ENCODE assay signal across 1 cellular context in the genomic region with DNA sequence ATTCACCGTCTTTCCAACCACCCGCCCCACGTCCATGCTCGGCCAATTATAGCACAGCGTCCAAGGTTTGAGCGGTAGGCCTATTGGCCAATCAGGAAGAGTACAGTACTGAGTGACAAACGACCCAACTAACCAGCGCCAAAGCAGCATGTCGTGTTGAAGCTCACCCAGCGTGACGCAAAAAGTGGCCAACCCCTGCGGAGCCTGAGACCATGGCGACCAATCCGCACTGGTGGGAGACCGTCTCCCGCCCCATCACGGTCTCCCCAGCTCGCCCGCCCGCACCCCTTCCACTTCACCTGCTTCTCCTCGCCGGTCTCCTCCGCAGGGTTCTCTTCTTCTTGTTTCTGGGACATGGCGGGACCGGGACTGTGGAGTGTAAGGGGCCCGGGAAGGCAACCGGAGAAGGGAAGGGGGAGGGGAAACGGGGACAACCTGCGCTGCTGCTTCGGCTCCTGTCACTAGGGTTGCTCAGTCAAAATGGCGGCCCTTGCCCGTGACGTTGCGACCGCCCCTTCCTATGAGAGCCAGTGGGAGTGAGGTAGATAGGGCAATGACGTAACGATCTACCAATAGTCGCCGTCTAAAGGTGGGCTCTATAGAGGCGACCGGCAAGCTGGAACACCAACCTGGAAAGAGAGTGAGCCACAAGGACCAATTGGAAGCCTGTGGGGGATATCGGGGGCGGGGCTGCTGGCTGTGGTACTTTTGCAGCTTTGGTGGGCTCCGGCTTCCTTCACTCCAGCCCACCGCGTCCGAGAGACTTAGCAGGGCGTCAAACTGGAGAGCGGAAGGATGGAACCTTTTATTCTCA.
TF ChIP-seq lines count a peak whose summit lies in the region.

A gene with protein sequence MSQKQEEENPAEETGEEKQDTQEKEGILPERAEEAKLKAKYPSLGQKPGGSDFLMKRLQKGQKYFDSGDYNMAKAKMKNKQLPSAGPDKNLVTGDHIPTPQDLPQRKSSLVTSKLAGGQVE (minus strand): TSS at position 498 of the 814 bp plus-strand sequence. CDS start 142 bp downstream, at position 356.

TF ChIP-seq in HCT116, 20 proteins besides CTCF, POLR2A, EP300 and RAD21:
- TF ChIP-seq, protein P1, sequence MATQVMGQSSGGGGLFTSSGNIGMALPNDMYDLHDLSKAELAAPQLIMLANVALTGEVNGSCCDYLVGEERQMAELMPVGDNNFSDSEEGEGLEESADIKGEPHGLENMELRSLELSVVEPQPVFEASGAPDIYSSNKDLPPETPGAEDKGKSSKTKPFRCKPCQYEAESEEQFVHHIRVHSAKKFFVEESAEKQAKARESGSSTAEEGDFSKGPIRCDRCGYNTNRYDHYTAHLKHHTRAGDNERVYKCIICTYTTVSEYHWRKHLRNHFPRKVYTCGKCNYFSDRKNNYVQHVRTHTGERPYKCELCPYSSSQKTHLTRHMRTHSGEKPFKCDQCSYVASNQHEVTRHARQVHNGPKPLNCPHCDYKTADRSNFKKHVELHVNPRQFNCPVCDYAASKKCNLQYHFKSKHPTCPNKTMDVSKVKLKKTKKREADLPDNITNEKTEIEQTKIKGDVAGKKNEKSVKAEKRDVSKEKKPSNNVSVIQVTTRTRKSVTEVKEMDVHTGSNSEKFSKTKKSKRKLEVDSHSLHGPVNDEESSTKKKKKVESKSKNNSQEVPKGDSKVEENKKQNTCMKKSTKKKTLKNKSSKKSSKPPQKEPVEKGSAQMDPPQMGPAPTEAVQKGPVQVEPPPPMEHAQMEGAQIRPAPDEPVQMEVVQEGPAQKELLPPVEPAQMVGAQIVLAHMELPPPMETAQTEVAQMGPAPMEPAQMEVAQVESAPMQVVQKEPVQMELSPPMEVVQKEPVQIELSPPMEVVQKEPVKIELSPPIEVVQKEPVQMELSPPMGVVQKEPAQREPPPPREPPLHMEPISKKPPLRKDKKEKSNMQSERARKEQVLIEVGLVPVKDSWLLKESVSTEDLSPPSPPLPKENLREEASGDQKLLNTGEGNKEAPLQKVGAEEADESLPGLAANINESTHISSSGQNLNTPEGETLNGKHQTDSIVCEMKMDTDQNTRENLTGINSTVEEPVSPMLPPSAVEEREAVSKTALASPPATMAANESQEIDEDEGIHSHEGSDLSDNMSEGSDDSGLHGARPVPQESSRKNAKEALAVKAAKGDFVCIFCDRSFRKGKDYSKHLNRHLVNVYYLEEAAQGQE (IDR thresholded peaks at IDR 0.05; ENCODE audit: low read depth): no peak
- no peak for TF ChIP-seq CEBPB (IDR thresholded peaks at IDR 0.05; ENCODE audit: low read depth)
- TF ChIP-seq EGR1 (IDR thresholded peaks at IDR 0.05; ENCODE audit: low read depth): no peak
- no peak for TF ChIP-seq SRF (IDR thresholded peaks at IDR 0.05; ENCODE audit: low read depth)
- TF ChIP-seq FOSL1 (IDR thresholded peaks at IDR 0.05; ENCODE audit: low read depth): no peak
- peak; percentile 87 for TF ChIP-seq POLR2AphosphoS5 (IDR thresholded peaks at IDR 0.05; ENCODE audit: low read depth, low read length)
- peak; percentile 6 for TF ChIP-seq TCF7L2 (IDR thresholded peaks at IDR 0.05; ENCODE audit: borderline replicate concordance, extremely low read depth, insufficient read depth, insufficient read length)
- peak; percentile 93 for TF ChIP-seq SP1 (IDR thresholded peaks at IDR 0.05; ENCODE audit: low read depth)
- peak; percentile 16 for TF ChIP-seq SIN3A (IDR thresholded peaks at IDR 0.05; ENCODE audit: low read depth)
- no peak for TF ChIP-seq ZFX (IDR thresholded peaks at IDR 0.05)
- TF ChIP-seq EZH2phosphoT487 (IDR thresholded peaks at IDR 0.05; ENCODE audit: borderline replicate concordance): no peak
- TF ChIP-seq YY1 (IDR thresholded peaks at IDR 0.05; ENCODE audit: extremely low read depth, insufficient replicate concordance, low read depth, low read length): peak; percentile 93
- TF ChIP-seq, protein P2, sequence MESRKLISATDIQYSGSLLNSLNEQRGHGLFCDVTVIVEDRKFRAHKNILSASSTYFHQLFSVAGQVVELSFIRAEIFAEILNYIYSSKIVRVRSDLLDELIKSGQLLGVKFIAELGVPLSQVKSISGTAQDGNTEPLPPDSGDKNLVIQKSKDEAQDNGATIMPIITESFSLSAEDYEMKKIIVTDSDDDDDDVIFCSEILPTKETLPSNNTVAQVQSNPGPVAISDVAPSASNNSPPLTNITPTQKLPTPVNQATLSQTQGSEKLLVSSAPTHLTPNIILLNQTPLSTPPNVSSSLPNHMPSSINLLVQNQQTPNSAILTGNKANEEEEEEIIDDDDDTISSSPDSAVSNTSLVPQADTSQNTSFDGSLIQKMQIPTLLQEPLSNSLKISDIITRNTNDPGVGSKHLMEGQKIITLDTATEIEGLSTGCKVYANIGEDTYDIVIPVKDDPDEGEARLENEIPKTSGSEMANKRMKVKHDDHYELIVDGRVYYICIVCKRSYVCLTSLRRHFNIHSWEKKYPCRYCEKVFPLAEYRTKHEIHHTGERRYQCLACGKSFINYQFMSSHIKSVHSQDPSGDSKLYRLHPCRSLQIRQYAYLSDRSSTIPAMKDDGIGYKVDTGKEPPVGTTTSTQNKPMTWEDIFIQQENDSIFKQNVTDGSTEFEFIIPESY (IDR thresholded peaks at IDR 0.05; ENCODE audit: extremely low read depth, insufficient replicate concordance, low read length): no peak
- TF ChIP-seq JUND (IDR thresholded peaks at IDR 0.05): no peak
- TF ChIP-seq ELF1 (IDR thresholded peaks at IDR 0.05; ENCODE audit: borderline replicate concordance, low read depth): no peak
- TF ChIP-seq ZNF274 (IDR thresholded peaks at IDR 0.05; ENCODE audit: low read depth, low read length): no peak
- TF ChIP-seq, protein P3, sequence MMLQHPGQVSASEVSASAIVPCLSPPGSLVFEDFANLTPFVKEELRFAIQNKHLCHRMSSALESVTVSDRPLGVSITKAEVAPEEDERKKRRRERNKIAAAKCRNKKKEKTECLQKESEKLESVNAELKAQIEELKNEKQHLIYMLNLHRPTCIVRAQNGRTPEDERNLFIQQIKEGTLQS (IDR thresholded peaks at IDR 0.05): no peak
- TF ChIP-seq CBX3 (IDR thresholded peaks at IDR 0.05; ENCODE audit: low read depth): no peak
- TF ChIP-seq, protein P4, sequence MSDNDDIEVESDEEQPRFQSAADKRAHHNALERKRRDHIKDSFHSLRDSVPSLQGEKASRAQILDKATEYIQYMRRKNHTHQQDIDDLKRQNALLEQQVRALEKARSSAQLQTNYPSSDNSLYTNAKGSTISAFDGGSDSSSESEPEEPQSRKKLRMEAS (IDR thresholded peaks at IDR 0.05): no peak
- TF ChIP-seq EZH2 (IDR thresholded peaks at IDR 0.05): no peak
